Comparison of ENCODE assay signal across 15 cellular contexts in the genomic region with DNA sequence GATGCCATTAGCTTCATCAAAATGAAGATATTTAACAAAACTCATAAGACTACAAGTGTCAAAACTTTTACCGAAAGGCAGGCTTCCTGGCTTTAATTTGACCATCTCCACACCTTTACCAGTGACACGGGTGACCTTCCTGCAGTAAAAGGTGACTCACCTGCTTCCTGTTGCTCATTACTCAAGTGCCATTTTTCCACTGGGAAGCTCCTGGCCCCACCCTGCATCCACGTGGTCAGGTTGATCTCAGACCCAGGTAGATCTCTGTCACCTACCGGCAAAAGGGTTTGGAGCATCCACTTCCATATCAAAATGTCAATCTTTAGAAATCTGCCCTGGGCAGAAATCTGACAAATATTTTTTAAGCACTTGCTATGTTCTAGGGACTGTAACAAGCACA. TPM values are rescaled to one million over a fixed set of nuclear protein-coding genes. Genes with fewer than 3 reads are reported as not detected.
A peak's percentile ranks its signal among the peaks of the same experiment; 100 is the strongest.
DNase-seq lines count a peak whose midpoint lies in the region; ATAC-seq and TF ChIP-seq lines count a peak whose summit lies in the region.
"Had no signal": no experiment of that assay in that cellular context is flagged by ENCODE, and none has a peak within 500 bp of the region (broad histone marks: within the 10 kb centered on the region; RNA-seq: fewer than 3 reads in every experiment).

No MANE protein-coding gene starts in this region.

- intact Hi-C loops in IMR-90 (cut with micrococcal nuclease) (no loop called here), colonic mucosa (cut with DNase I) (loop anchor here (10.0 kb wide), 1 partner anchor 1005 kb away; no protein-coding TSS in a partner anchor), left colon (cut with DNase I, micrococcal nuclease) (no loop called here), left cardiac atrium (cut with DNase I) (no loop called here)

- no peak for TF ChIP-seq POLR2A in IMR-90 (IDR thresholded peaks at IDR 0.05; ENCODE audit: low read depth, low read length)

- no peak overlapping the region for H3K14ac ChIP-seq in IMR-90 (replicated peaks; ENCODE audit: low read depth, low read length)

- H3K27me3 ChIP-seq in IMR-90 (ENCODE audit: control insufficient read depth, insufficient read depth, low read length) (peaks cover 5% of the 10 kb centered on the region; the same call in 1 of the 2 replicates), colonic mucosa (no peaks in the 10 kb centered on the region)

- no peak overlapping the region for H3K23ac ChIP-seq in IMR-90 (ENCODE audit: low read depth, low read length)

- no peak overlapping the region for H3K56ac ChIP-seq in IMR-90 (ENCODE audit: extremely low read depth, insufficient read depth, low read length)

- ATAC-seq in IMR-90 (ENCODE audit: low read depth) (no peak), left colon (peak; percentile 34), left cardiac atrium (no peak)
- ATAC-seq: CD8-positive, alpha-beta T cell; HCT116 had no signal

- no peak overlapping the region for H4K5ac ChIP-seq in IMR-90 (ENCODE audit: low read depth, low read length)

- no peak overlapping the region; the same call in 1 of the 2 replicates for H2BK120ac ChIP-seq in IMR-90 (ENCODE audit: low read depth, low read length)

- peaks cover 3% of the 10 kb centered on the region; the same call in 1 of the 2 replicates for H4K20me1 ChIP-seq in IMR-90 (ENCODE audit: insufficient read depth, low read length)

- H3K27ac ChIP-seq in IMR-90 (ENCODE audit: insufficient read depth, low read length) (no peak overlapping the region), RWPE1 (no peak overlapping the region), colonic mucosa (no peak overlapping the region)
- H3K27ac ChIP-seq: HL-60 had no signal

- H2BK5ac ChIP-seq in IMR-90 (ENCODE audit: low read depth, low read length, poor library complexity, severe bottlenecking) = no peak overlapping the region

- H2BK15ac ChIP-seq in IMR-90 (ENCODE audit: low read depth, low read length) = peak overlapping the region; percentile 28; the same call in 1 of the 3 replicates

- H3K9ac ChIP-seq in IMR-90 (ENCODE audit: low read depth, low read length) = no peak overlapping the region
- H3K9ac ChIP-seq in colonic mucosa (ENCODE audit: low read depth in 2 of 2, low read length in 2 of 2) = no peak overlapping the region
- H3K9ac ChIP-seq: GM23248 had no signal

- no TSS peak for BruUV-seq in IMR-90 (replicated peaks; lab: Mats Ljungman, UMichigan)

- dilution Hi-C loops in IMR-90 (cut with HindIII; ENCODE audit: low sequenced_read_pairs, unreplicated experiment) = no loop called here

- H3K4ac ChIP-seq in IMR-90 (ENCODE audit: low read depth, low read length) = no peak overlapping the region

- H3K4me2 ChIP-seq in IMR-90 (ENCODE audit: low read depth, low read length) = no peak overlapping the region

- peaks cover 9% of the 10 kb centered on the region for H3K4me1 ChIP-seq in IMR-90 (ENCODE audit: control insufficient read depth, insufficient read depth, low read length)
- H3K4me1 ChIP-seq in colonic mucosa = no peaks in the 10 kb centered on the region
- H3K4me1 ChIP-seq: Caco-2 had no signal

- POLR2A ChIA-PET in IMR-90 (lab: Charles Lee; ENCODE audit: unreplicated experiment) (no interaction called here), RWPE1 (lab: Yijun Ruan, JAX; ENCODE audit: low non-redundant PET) (no interaction called here)

- peaks cover 10% of the 10 kb centered on the region for H3K9me1 ChIP-seq in IMR-90 (ENCODE audit: insufficient read depth, low read length)

- peak overlapping the region; percentile 60; the same call in 1 of the 2 replicates for H2AK5ac ChIP-seq in IMR-90 (ENCODE audit: low read depth, low read length)

- DNase-seq in IMR-90 (no peak), RWPE1 (ENCODE audit: low spot score) (peak; percentile 67), colonic mucosa (peak; percentile 29), left colon (no peak), NOMO-1 treated with DMSO at 0.1 percent for 48 hours (lab: John Stamatoyannopoulos, UW; ENCODE audit: unreplicated experiment) (no peak), left cardiac atrium (no peak), NCI-H524 (lab: John Stamatoyannopoulos, UW) (no peak)
- no peak for DNase-seq in stimulated activated CD4-positive, alpha-beta T cell treated with anti-CD3 and anti-CD28 coated beads, Interleukin-15, amount 100 ng/mL, for 24 hours
- DNase-seq: Caco-2; CD8-positive, alpha-beta T cell; DMS53; GM23248 had no signal

- 86% methylated on average over 3 of the region's 4 CpGs; no CpG with 5 or more reads in 1 of the 2 experiments for WGBS in IMR-90 (ENCODE audit: extremely low coverage in 2 of 2, insufficient read length in 1 of 2), 2 experiments

- no peak overlapping the region for H4K8ac ChIP-seq in IMR-90 (ENCODE audit: low read depth in 2 of 2, low read length in 2 of 2)

- H3K9me3 ChIP-seq in IMR-90 (ENCODE audit: control insufficient read depth, insufficient read depth, low read length) = no peaks in the 10 kb centered on the region
- no peaks in the 10 kb centered on the region for H3K9me3 ChIP-seq in colonic mucosa

- H3K36me3 ChIP-seq in IMR-90 (ENCODE audit: control insufficient read depth, insufficient read depth, low read length) (no peaks in the 10 kb centered on the region), colonic mucosa (no peaks in the 10 kb centered on the region)

- H4K91ac ChIP-seq in IMR-90 (ENCODE audit: insufficient read depth, low read depth, low read length) = no peak overlapping the region

- in situ Hi-C loops in IMR-90 (cut with MboI; ENCODE audit: low sequenced_read_pairs) = loop anchor here (10.0 kb wide), 1 partner anchor 1005 kb away; no protein-coding TSS in a partner anchor

- no peak overlapping the region for H2AK9ac ChIP-seq in IMR-90 (replicated peaks; ENCODE audit: low read depth, low read length, poor library complexity)

- H2BK20ac ChIP-seq in IMR-90 (ENCODE audit: low read depth, low read length) = no peak overlapping the region

- no peak for TF ChIP-seq RAD21 in IMR-90 (IDR thresholded peaks at IDR 0.05; ENCODE audit: low read length)

- CTCF ChIA-PET in IMR-90 (lab: Yijun Ruan, JAX) (no interaction called here), RWPE1 (lab: Yijun Ruan, JAX) (interaction anchor here (0.6 to 1.4 kb wide), 2 partner anchors 9 to 1196 kb away, joined by 4 to 12 read pairs; no protein-coding TSS in a partner anchor)

- TF ChIP-seq CTCF in IMR-90 (conservative IDR thresholded peaks at IDR 0.05; ENCODE audit: low read depth, low read length) (no peak), RWPE1 (conservative IDR thresholded peaks at IDR 0.05; ENCODE audit: low read depth) (no peak), colonic mucosa (IDR thresholded peaks at IDR 0.05) (no peak)

- no peak overlapping the region for H3K4me3 ChIP-seq in IMR-90 (ENCODE audit: insufficient read depth, low read depth, low read length)
- no peak overlapping the region for H3K4me3 ChIP-seq in colonic mucosa
- H3K4me3 ChIP-seq: GM23248 had no signal

- H2AFZ ChIP-seq in IMR-90 (replicated peaks; ENCODE audit: low read length, poor library complexity) = no peak overlapping the region
- H2AFZ ChIP-seq: GM23248 had no signal

- H3K79me1 ChIP-seq in IMR-90 (ENCODE audit: low read depth in 1 of 2, low read length in 2 of 2) = no peaks in the 10 kb centered on the region

- no peak overlapping the region for H3K18ac ChIP-seq in IMR-90 (ENCODE audit: low read depth, low read length)

TF ChIP-seq in IMR-90, 13 proteins besides CTCF, POLR2A, EP300 and RAD21:
- TF ChIP-seq CEBPB (IDR thresholded peaks at IDR 0.05; ENCODE audit: low read depth, low read length) (no peak), RCOR1 (IDR thresholded peaks at IDR 0.05; ENCODE audit: insufficient replicate concordance, low read length) (no peak), CHD1 (IDR thresholded peaks at IDR 0.05; ENCODE audit: low read depth, low read length) (no peak), SMC3 (IDR thresholded peaks at IDR 0.05; ENCODE audit: low read depth, low read length) (no peak), NFE2L2 (IDR thresholded peaks at IDR 0.05; ENCODE audit: low read depth, low read length) (no peak), RFX5 (IDR thresholded peaks at IDR 0.05; ENCODE audit: low read depth, low read length) (no peak), MAFK (IDR thresholded peaks at IDR 0.05; ENCODE audit: low read depth, low read length) (no peak), MXI1 (IDR thresholded peaks at IDR 0.05; ENCODE audit: borderline replicate concordance, low read depth, low read length) (no peak), FOS (IDR thresholded peaks at IDR 0.05; ENCODE audit: low read depth, low read length) (no peak), BHLHE40 (IDR thresholded peaks at IDR 0.05; ENCODE audit: low read depth, low read length) (no peak), MAZ (IDR thresholded peaks at IDR 0.05; ENCODE audit: borderline replicate concordance, low read depth, low read length) (no peak)
- TF ChIP-seq, protein P1, sequence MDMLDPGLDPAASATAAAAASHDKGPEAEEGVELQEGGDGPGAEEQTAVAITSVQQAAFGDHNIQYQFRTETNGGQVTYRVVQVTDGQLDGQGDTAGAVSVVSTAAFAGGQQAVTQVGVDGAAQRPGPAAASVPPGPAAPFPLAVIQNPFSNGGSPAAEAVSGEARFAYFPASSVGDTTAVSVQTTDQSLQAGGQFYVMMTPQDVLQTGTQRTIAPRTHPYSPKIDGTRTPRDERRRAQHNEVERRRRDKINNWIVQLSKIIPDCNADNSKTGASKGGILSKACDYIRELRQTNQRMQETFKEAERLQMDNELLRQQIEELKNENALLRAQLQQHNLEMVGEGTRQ (IDR thresholded peaks at IDR 0.05; ENCODE audit: low read depth, low read length) = no peak
- TF ChIP-seq, protein P2, sequence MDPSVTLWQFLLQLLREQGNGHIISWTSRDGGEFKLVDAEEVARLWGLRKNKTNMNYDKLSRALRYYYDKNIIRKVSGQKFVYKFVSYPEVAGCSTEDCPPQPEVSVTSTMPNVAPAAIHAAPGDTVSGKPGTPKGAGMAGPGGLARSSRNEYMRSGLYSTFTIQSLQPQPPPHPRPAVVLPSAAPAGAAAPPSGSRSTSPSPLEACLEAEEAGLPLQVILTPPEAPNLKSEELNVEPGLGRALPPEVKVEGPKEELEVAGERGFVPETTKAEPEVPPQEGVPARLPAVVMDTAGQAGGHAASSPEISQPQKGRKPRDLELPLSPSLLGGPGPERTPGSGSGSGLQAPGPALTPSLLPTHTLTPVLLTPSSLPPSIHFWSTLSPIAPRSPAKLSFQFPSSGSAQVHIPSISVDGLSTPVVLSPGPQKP (IDR thresholded peaks at IDR 0.05; ENCODE audit: borderline replicate concordance, low read depth, low read length) = no peak
TF ChIP-seq in IMR-90: peak in this region for 0.

RNA-seq across cellular contexts. Expression of gene CDH4, which starts 31.9 kb away (rescaled TPM):
- total RNA-seq in IMR-90 (2012; rRNA removed) = 1.6 and 2.2 TPM in 2 replicates
- polyA plus RNA-seq in IMR-90 (2012; rRNA removed) = 3.5 and 3.7 TPM in 2 replicates
- polyA plus RNA-seq in IMR-90 (2012; cell fraction: cytosol; rRNA removed) = 1.6 and 4.4 TPM in 2 replicates
- 1.8 and 3.5 TPM in 2 replicates for polyA plus RNA-seq in IMR-90 (2012; cell fraction: nucleus; rRNA removed; ENCODE audit: low replicate concordance)
- total RNA-seq in colonic mucosa = under 1 TPM in 1 of 2 donors, not detected in 1; 0.08 TPM
- total RNA-seq in left colon = under 1 TPM in 1 of 2 donors, not detected in 1; 0.06 TPM
- total RNA-seq in left cardiac atrium = under 1 TPM; 0.06 to 0.08 TPM
- total RNA-seq: Caco-2 had no signal
- polyA plus RNA-seq: CD14-positive monocyte had no signal

Comparison
In these comparisons a context has a peak if more than half of its experiments do, and no peak if none do; other contexts are left out.
1. DNase-seq: peak in RWPE1 (single experiment) and colonic mucosa (single experiment); none in IMR-90 (single experiment), left colon (0 of 2), stimulated activated CD4-positive, alpha-beta T cell treated with anti-CD3 and anti-CD28 coated beads, Interleukin-15, amount 100 ng/mL, for 24 hours (single experiment), NOMO-1 treated with DMSO at 0.1 percent for 48 hours (single experiment), left cardiac atrium (single experiment) and NCI-H524 (0 of 2).